ENCODE assay signal across 8 cellular contexts in the genomic region with DNA sequence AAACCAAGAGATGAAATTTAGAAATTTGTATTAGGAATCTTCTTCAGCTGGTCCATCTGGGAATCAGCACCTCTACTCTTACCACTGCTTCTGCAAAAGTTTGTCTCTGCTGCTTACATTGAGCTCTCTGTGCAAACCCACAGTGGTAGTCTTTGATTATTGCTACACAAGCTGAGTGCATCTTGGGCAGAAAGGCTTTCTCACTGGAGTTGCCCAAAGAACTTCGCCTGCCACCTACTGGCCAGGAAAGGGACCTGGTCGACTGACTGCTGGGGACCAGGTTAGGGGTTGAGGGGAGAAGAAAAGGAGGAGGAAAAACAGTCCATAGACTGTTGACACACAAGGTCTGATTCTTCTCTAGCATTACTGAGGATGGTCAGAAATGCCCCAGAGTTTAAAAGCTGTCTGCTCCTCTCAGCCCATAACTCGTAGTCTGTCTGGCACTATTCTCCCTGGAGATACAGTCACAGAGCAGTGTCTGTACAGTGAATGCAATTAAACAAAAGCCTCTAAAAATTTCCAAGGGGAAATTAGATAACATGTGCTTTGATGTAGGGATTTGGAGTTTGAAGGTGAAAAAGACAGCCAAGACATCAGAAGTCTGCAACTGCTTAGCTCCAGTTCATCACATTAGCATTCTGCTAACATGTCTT.
DNase-seq lines count a peak whose midpoint lies in the region; TF ChIP-seq lines count a peak whose summit lies in the region.

No MANE protein-coding gene starts in this region.

- H3K36me3 ChIP-seq in GM23248 (ENCODE audit: low read depth) (no peaks in the 10 kb centered on the region), brain microvascular endothelial cell (replicated peaks) (no peaks in the 10 kb centered on the region)

- H3K4me1 ChIP-seq in GM23248 (ENCODE audit: insufficient read depth) = peaks cover 39% of the 10 kb centered on the region

- peak overlapping the region; percentile 6 for H2AFZ ChIP-seq in GM23248

- no peaks in the 10 kb centered on the region for H3K27me3 ChIP-seq in GM23248 (replicated peaks; ENCODE audit: insufficient read depth)
- H3K27me3 ChIP-seq in brain microvascular endothelial cell (replicated peaks) = no peaks in the 10 kb centered on the region

- H3K79me2 ChIP-seq in GM23248 (ENCODE audit: insufficient read depth) = no peaks in the 10 kb centered on the region

- H3K27ac ChIP-seq in GM23248 (peak overlapping the region; percentile 17), brain microvascular endothelial cell (no peak overlapping the region)

- H3F3A ChIP-seq in GM23248 (ENCODE audit: insufficient read depth) = peaks cover 48% of the 10 kb centered on the region

- no peaks in the 10 kb centered on the region for H4K20me1 ChIP-seq in GM23248 (ENCODE audit: insufficient read depth)

- TF ChIP-seq CTCF in brain microvascular endothelial cell (IDR thresholded peaks at IDR 0.05; ENCODE audit: low read depth, low read length, missing control alignments) (peak; percentile 90), type B pancreatic cell (conservative IDR thresholded peaks at IDR 0.05) (peak; percentile 74)

- no peaks in the 10 kb centered on the region for H3K4me1 Mint-ChIP-seq in type B pancreatic cell (ENCODE audit: unreplicated experiment)

- no peaks in the 10 kb centered on the region for H3K9me3 Mint-ChIP-seq in type B pancreatic cell

- in situ Hi-C loops in GM23248 (cut with MboI) = no loop called here
- in situ Hi-C loops in brain microvascular endothelial cell (cut with HindIII; ENCODE audit: low pct_ligation_motif_present, low sequenced_read_pairs) = no loop called here

- H3K9me3 ChIP-seq in GM23248 (ENCODE audit: low read depth) = no peaks in the 10 kb centered on the region

- no peak overlapping the region for H3K4me3 ChIP-seq in GM23248
- no peak overlapping the region for H3K4me3 ChIP-seq in Jurkat, Clone E6-1 (ENCODE audit: low read length)
- H3K4me3 ChIP-seq in brain microvascular endothelial cell (ENCODE audit: low read depth, low read length) = no peak overlapping the region

- no peak overlapping the region for H3K4me3 Mint-ChIP-seq in type B pancreatic cell

- no peak overlapping the region; the same call in 1 of the 2 replicates for H3K9ac ChIP-seq in GM23248

- peak overlapping the region; percentile 6 for H3K4me2 ChIP-seq in GM23248 (ENCODE audit: unreplicated experiment)

- no peaks in the 10 kb centered on the region for H3K36me3 Mint-ChIP-seq in type B pancreatic cell

- DNase-seq in NCI-H82 (lab: John Stamatoyannopoulos, UW) = peak; percentile 67
- no peak for DNase-seq in NCI-H82 treated with DMSO at 0.1 percent for 48 hours (lab: John Stamatoyannopoulos, UW; ENCODE audit: unreplicated experiment)
- peak; percentile 73 for DNase-seq in GM23248
- DNase-seq in Jurkat, Clone E6-1 (ENCODE audit: low read depth, low spot score) = peak; percentile 49
- DNase-seq in T-helper 9 cell = peak; percentile 39
- DNase-seq in brain microvascular endothelial cell = peak; percentile 43
- DNase-seq in lung microvascular endothelial cell (ENCODE audit: low read depth in 2 of 2) = peak; percentile 44 to 45
- no peak for DNase-seq in type B pancreatic cell (ENCODE audit: extremely low spot score, unreplicated experiment)

- no peak overlapping the region for H3K27ac Mint-ChIP-seq in type B pancreatic cell

- no peaks in the 10 kb centered on the region for H3K9me2 ChIP-seq in GM23248 (ENCODE audit: insufficient read depth)

- WGBS in GM23248 (ENCODE audit: low coverage in 1 of 2, low lambda C conversion rate in 2 of 2, missing lambda C conversion rate in 2 of 2), 2 experiments = 17 to 28% methylated on average over 3 of the region's 3 CpGs

- peaks cover 3% of the 10 kb centered on the region for H3K27me3 Mint-ChIP-seq in type B pancreatic cell

Comparison
In these comparisons a context has a peak if more than half of its experiments do, and no peak if none do; other contexts are left out.
1. DNase-seq: peak in NCI-H82 (single experiment), GM23248 (single experiment), Jurkat, Clone E6-1 (single experiment), T-helper 9 cell (single experiment), brain microvascular endothelial cell (single experiment) and lung microvascular endothelial cell (2 of 2); none in NCI-H82 treated with DMSO at 0.1 percent for 48 hours (single experiment) and type B pancreatic cell (single experiment).